In genomic region chr11:7964261-7964660, GRCh38 we compare ENCODE assay signal across 21 cellular contexts. TPM values are rescaled to one million over a fixed set of nuclear protein-coding genes. Genes with fewer than 3 reads are reported as not detected.
"Had no signal": no experiment of that assay in that cellular context is flagged by ENCODE, and none has a peak within 500 bp of the region (broad histone marks: within the 10 kb centered on the region; RNA-seq: fewer than 3 reads in every experiment).

No MANE protein-coding gene starts in this region.

- H3K36me3 ChIP-seq: WERI-Rb-1 had no signal

- H3K4me3 Mint-ChIP-seq: activated CD4-positive, alpha-beta T cell treated with anti-CD3 and anti-CD28 coated beads for 36 hours; activated CD8-positive, alpha-beta T cell treated with anti-CD3 and anti-CD28 coated beads for 36 hours; activated T-helper 1 cell treated with anti-CD3 and anti-CD28 coated beads, Interleukin-12 subunit alpha, Interleukin-12 subunit beta, Interleukin-2, Interleukin-4 antibody, amounts not matched to agents 30 ng/mL and 10 ng/mL and 1 ng/mL, durations not matched to agents 14 hours and 24 hours and 36 hours; natural killer cell had no signal

- H3K9me3 Mint-ChIP-seq: activated CD8-positive, alpha-beta T cell treated with anti-CD3 and anti-CD28 coated beads for 36 hours; activated T-helper 1 cell treated with anti-CD3 and anti-CD28 coated beads, Interleukin-12 subunit alpha, Interleukin-12 subunit beta, Interleukin-2, Interleukin-4 antibody, amounts not matched to agents 30 ng/mL and 10 ng/mL and 1 ng/mL, durations not matched to agents 14 hours and 24 hours and 36 hours; natural killer cell had no signal

- H3K4me3 ChIP-seq: lung, mucosa of descending colon had no signal

- H3K27ac Mint-ChIP-seq: activated CD4-positive, alpha-beta T cell treated with anti-CD3 and anti-CD28 coated beads for 36 hours; activated CD8-positive, alpha-beta T cell treated with anti-CD3 and anti-CD28 coated beads for 36 hours; activated T-helper 1 cell treated with anti-CD3 and anti-CD28 coated beads, Interleukin-12 subunit alpha, Interleukin-12 subunit beta, Interleukin-2, Interleukin-4 antibody, amounts not matched to agents 30 ng/mL and 10 ng/mL and 1 ng/mL, durations not matched to agents 14 hours and 24 hours and 36 hours; natural killer cell; progenitor cell of endocrine pancreas had no signal

- H3K9me3 ChIP-seq: mucosa of descending colon had no signal

- H3K4me1 Mint-ChIP-seq: activated CD4-positive, alpha-beta T cell treated with anti-CD3 and anti-CD28 coated beads for 36 hours; natural killer cell had no signal

- H3K36me3 Mint-ChIP-seq: natural killer cell had no signal

- DNase-seq: activated CD4-positive, alpha-beta T cell treated with anti-CD3 and anti-CD28 coated beads for 36 hours; activated CD8-positive, alpha-beta memory T cell treated with anti-CD3 and anti-CD28 coated beads, Interleukin-2, amount 50 U/mL, for 4 hours; activated CD8-positive, alpha-beta T cell treated with anti-CD3 and anti-CD28 coated beads for 36 hours; activated naive CD4-positive, alpha-beta T cell; cortex of kidney; effector CD8-positive, alpha-beta T cell; hypothalamus; mucosa of descending colon; natural killer cell; right cardiac atrium; stimulated activated CD4-positive, alpha-beta T cell treated with anti-CD3 and anti-CD28 coated beads, Interleukin-1b, Interleukin-23, amount 100 ng/mL, for 48 hours; stimulated activated naive CD4-positive, alpha-beta T cell; substantia nigra; T1000; trophoblast cell; WERI-Rb-1 had no signal

- H3K27ac ChIP-seq: WERI-Rb-1 had no signal

- H3K27me3 Mint-ChIP-seq: progenitor cell of endocrine pancreas had no signal

RNA-seq across cellular contexts. Expression of gene NLRP10, which starts 1.0 kb away (rescaled TPM):
- total RNA-seq: activated CD4-positive, alpha-beta T cell treated with anti-CD3 and anti-CD28 coated beads for 36 hours; activated CD8-positive, alpha-beta T cell treated with anti-CD3 and anti-CD28 coated beads for 36 hours; activated T-helper 1 cell treated with anti-CD3 and anti-CD28 coated beads, Interleukin-12 subunit alpha, Interleukin-12 subunit beta, Interleukin-2, Interleukin-4 antibody, amounts not matched to agents 30 ng/mL and 10 ng/mL and 1 ng/mL, durations not matched to agents 14 hours and 24 hours and 36 hours; cardiac septum; lung; mucosa of descending colon; natural killer cell; progenitor cell of endocrine pancreas; right cardiac atrium had no signal
- polyA plus RNA-seq: lung, right cardiac atrium had no signal

RNA-seq across cellular contexts. Expression of gene OR10A3, which starts 22.8 kb away (rescaled TPM):
- total RNA-seq: activated CD4-positive, alpha-beta T cell treated with anti-CD3 and anti-CD28 coated beads for 36 hours; activated CD8-positive, alpha-beta T cell treated with anti-CD3 and anti-CD28 coated beads for 36 hours; activated T-helper 1 cell treated with anti-CD3 and anti-CD28 coated beads, Interleukin-12 subunit alpha, Interleukin-12 subunit beta, Interleukin-2, Interleukin-4 antibody, amounts not matched to agents 30 ng/mL and 10 ng/mL and 1 ng/mL, durations not matched to agents 14 hours and 24 hours and 36 hours; cardiac septum; glomerular endothelial cell; lung; mucosa of descending colon; natural killer cell; progenitor cell of endocrine pancreas; right cardiac atrium had no signal
- polyA plus RNA-seq: lung, right cardiac atrium had no signal

RNA-seq across cellular contexts. Expression of gene OR10A6, which starts 33.2 kb away (rescaled TPM):
- total RNA-seq: activated CD4-positive, alpha-beta T cell treated with anti-CD3 and anti-CD28 coated beads for 36 hours; activated CD8-positive, alpha-beta T cell treated with anti-CD3 and anti-CD28 coated beads for 36 hours; activated T-helper 1 cell treated with anti-CD3 and anti-CD28 coated beads, Interleukin-12 subunit alpha, Interleukin-12 subunit beta, Interleukin-2, Interleukin-4 antibody, amounts not matched to agents 30 ng/mL and 10 ng/mL and 1 ng/mL, durations not matched to agents 14 hours and 24 hours and 36 hours; cardiac septum; glomerular endothelial cell; lung; mucosa of descending colon; natural killer cell; progenitor cell of endocrine pancreas; right cardiac atrium had no signal
- polyA plus RNA-seq: lung, right cardiac atrium had no signal
